Comparison of ENCODE assay signal across 1 cellular context in genomic region chr3:148106062-148106461, GRCh38.
TF ChIP-seq lines count a peak whose summit lies in the region.

No MANE protein-coding gene starts in this region.

TF ChIP-seq in SK-N-SH, 30 proteins besides CTCF, POLR2A, EP300 and RAD21:
- TF ChIP-seq YY1 (IDR thresholded peaks at IDR 0.05; ENCODE audit: low read depth) (no peak), TCF12 (IDR thresholded peaks at IDR 0.05) (peak; percentile 18; the same call in 1 of the 2 replicates), FOSL2 (IDR thresholded peaks at IDR 0.05; ENCODE audit: borderline replicate concordance, low read depth) (peak; percentile 43; the same call in 1 of the 2 replicates)
TF ChIP-seq in SK-N-SH: peak in this region for 2.
